15 cellular contexts compared by ENCODE assay signal in genomic region chr6:108988291-108988690, GRCh38.
"Had no signal": no experiment of that assay in that cellular context is flagged by ENCODE, and none has a peak within 500 bp of the region (broad histone marks: within the 10 kb centered on the region; RNA-seq: fewer than 3 reads in every experiment).

No MANE protein-coding gene starts in this region.

- H3K4me3 ChIP-seq: ascending aorta, cardiac muscle cell, colonic mucosa, skin epidermis, tibial nerve had no signal

- H3K4me1 Mint-ChIP-seq: activated CD4-positive, alpha-beta memory T cell treated with anti-CD3 and anti-CD28 coated beads, Interleukin-2, amount 10 ng/mL, durations not matched to agents 7 days and 5 days; activated CD4-positive, alpha-beta T cell treated with anti-CD3 and anti-CD28 coated beads for 36 hours; activated naive CD8-positive, alpha-beta T cell treated with anti-CD3 and anti-CD28 coated beads, Interleukin-2, amount 50 U/mL, for 24 hours; memory B cell had no signal

- H3K4me1 ChIP-seq: ascending aorta, colonic mucosa, tibial nerve had no signal

- H3K27me3 ChIP-seq: ascending aorta, cardiac muscle cell, colonic mucosa, tibial nerve had no signal

- H3K27me3 Mint-ChIP-seq: activated CD4-positive, alpha-beta memory T cell treated with anti-CD3 and anti-CD28 coated beads, Interleukin-2, amount 10 ng/mL, durations not matched to agents 7 days and 5 days; activated CD4-positive, alpha-beta T cell treated with anti-CD3 and anti-CD28 coated beads for 36 hours; activated naive CD8-positive, alpha-beta T cell treated with anti-CD3 and anti-CD28 coated beads, Interleukin-2, amount 50 U/mL, for 24 hours; memory B cell had no signal

- H3K4me3 Mint-ChIP-seq: activated CD4-positive, alpha-beta memory T cell treated with anti-CD3 and anti-CD28 coated beads, Interleukin-2, amount 10 ng/mL, durations not matched to agents 7 days and 5 days; activated CD4-positive, alpha-beta T cell treated with anti-CD3 and anti-CD28 coated beads for 36 hours; activated naive CD8-positive, alpha-beta T cell treated with anti-CD3 and anti-CD28 coated beads, Interleukin-2, amount 50 U/mL, for 24 hours; activated T-cell treated with anti-CD3 and anti-CD28 coated beads, Interleukin-2, amount 50 U/mL, for 72 hours; memory B cell had no signal

- H3K9me3 Mint-ChIP-seq: activated CD4-positive, alpha-beta memory T cell treated with anti-CD3 and anti-CD28 coated beads, Interleukin-2, amount 10 ng/mL, durations not matched to agents 7 days and 5 days; activated naive CD8-positive, alpha-beta T cell treated with anti-CD3 and anti-CD28 coated beads, Interleukin-2, amount 50 U/mL, for 24 hours; memory B cell had no signal

- H3K36me3 ChIP-seq: colonic mucosa had no signal

- H3K27ac Mint-ChIP-seq: activated CD4-positive, alpha-beta memory T cell treated with anti-CD3 and anti-CD28 coated beads, Interleukin-2, amount 10 ng/mL, durations not matched to agents 7 days and 5 days; activated CD4-positive, alpha-beta T cell treated with anti-CD3 and anti-CD28 coated beads for 36 hours; activated naive CD8-positive, alpha-beta T cell treated with anti-CD3 and anti-CD28 coated beads, Interleukin-2, amount 50 U/mL, for 24 hours; activated T-cell treated with anti-CD3 and anti-CD28 coated beads, Interleukin-2, amount 50 U/mL, for 72 hours; memory B cell had no signal

- DNase-seq: activated CD4-positive, alpha-beta memory T cell treated with anti-CD3 and anti-CD28 coated beads, Interleukin-2, amount 10 ng/mL, durations not matched to agents 7 days and 5 days; activated CD4-positive, alpha-beta T cell treated with anti-CD3 and anti-CD28 coated beads for 36 hours; activated CD8-positive, alpha-beta memory T cell treated with anti-CD3 and anti-CD28 coated beads, Interleukin-2, amount 50 U/mL, for 4 hours; activated gamma-delta T cell treated with Interleukin-2 at 50 U/mL for 16 hours; activated naive CD8-positive, alpha-beta T cell treated with anti-CD3 and anti-CD28 coated beads, Interleukin-2, amount 50 U/mL, for 24 hours; activated T-cell treated with anti-CD3 and anti-CD28 coated beads, Interleukin-2, amount 50 U/mL, for 72 hours; colonic mucosa; foreskin melanocyte; hippocampal formation; T-helper 9 cell had no signal

- H3K9me3 ChIP-seq: ascending aorta, colonic mucosa, tibial nerve had no signal

- H3K27ac ChIP-seq: ascending aorta, cardiac muscle cell, colonic mucosa, skin epidermis, tibial nerve had no signal

- ATAC-seq: activated CD4-positive, alpha-beta T cell treated with anti-CD3 and anti-CD28 coated beads for 36 hours; activated naive CD8-positive, alpha-beta T cell treated with anti-CD3 and anti-CD28 coated beads, Interleukin-2, amount 50 U/mL, for 24 hours; activated T-cell treated with anti-CD3 and anti-CD28 coated beads, Interleukin-2, amount 50 U/mL, for 72 hours had no signal
